14 cellular contexts compared by ENCODE assay signal in genomic region chr12:26422839-26423398, GRCh38.
DNase-seq lines count a peak whose midpoint lies in the region; ATAC-seq and TF ChIP-seq lines count a peak whose summit lies in the region.
"Had no signal": no experiment of that assay in that cellular context is flagged by ENCODE, and none has a peak within 500 bp of the region (broad histone marks: within the 10 kb centered on the region; RNA-seq: fewer than 3 reads in every experiment).

No MANE protein-coding gene starts in this region.

- H3K27ac Mint-ChIP-seq in activated CD4-positive, alpha-beta T cell treated with anti-CD3 and anti-CD28 coated beads, Interleukin-2, amount 10 ng/mL, durations not matched to agents 7 days and 5 days, result no peak overlapping the region

- no peak for TF ChIP-seq CTCF in left lung (IDR thresholded peaks at IDR 0.05)
- TF ChIP-seq CTCF in heart right ventricle (IDR thresholded peaks at IDR 0.05), result no peak

- CTCF ChIA-PET in activated CD4-positive, alpha-beta T cell treated with anti-CD3 and anti-CD28 coated beads, Interleukin-2, amount 10 ng/mL, durations not matched to agents 7 days and 5 days (lab: Charles Lee), result no interaction called here

- peak; percentile 15 for DNase-seq in DMS 273 (lab: John Stamatoyannopoulos, UW; ENCODE audit: unreplicated experiment)
- DNase-seq in activated CD4-positive, alpha-beta T cell treated with anti-CD3 and anti-CD28 coated beads, Interleukin-2, amount 10 ng/mL, durations not matched to agents 7 days and 5 days, result no peak
- no peak for DNase-seq in RKO (ENCODE audit: low spot score)
- DNase-seq in left lung, result no peak
- no peak for DNase-seq in heart right ventricle
- DNase-seq: activated CD8-positive, alpha-beta memory T cell treated with anti-CD3 and anti-CD28 coated beads, Interleukin-2, amount 50 U/mL, for 4 hours; esophagus squamous epithelium; NCI-H524 treated with DMSO at 0.1 percent for 48 hours; SHP77 treated with DMSO at 0.1 percent for 48 hours; stimulated activated CD4-positive, alpha-beta T cell treated with anti-CD3 and anti-CD28 coated beads, Interleukin-1b, Interleukin-23, amount 100 ng/mL, for 48 hours had no signal

- peak; percentile 58 for ATAC-seq in GM19351 (IDR thresholded peaks at IDR 0.05; ENCODE audit: unreplicated experiment)
- ATAC-seq in HG02623 (IDR thresholded peaks at IDR 0.05; ENCODE audit: unreplicated experiment), result peak; percentile 61
- ATAC-seq in HG03460 (IDR thresholded peaks at IDR 0.05; ENCODE audit: unreplicated experiment), result peak; percentile 60
- no peak for ATAC-seq in left lung
- ATAC-seq in heart right ventricle, result no peak

- peaks cover 2% of the 10 kb centered on the region for H3K9me3 Mint-ChIP-seq in activated CD4-positive, alpha-beta T cell treated with anti-CD3 and anti-CD28 coated beads, Interleukin-2, amount 10 ng/mL, durations not matched to agents 7 days and 5 days

- intact Hi-C loops in left lung (cut with DNase I) (no loop called here), heart right ventricle (cut with DNase I) (no loop called here)

- H3K4me1 Mint-ChIP-seq in activated CD4-positive, alpha-beta T cell treated with anti-CD3 and anti-CD28 coated beads, Interleukin-2, amount 10 ng/mL, durations not matched to agents 7 days and 5 days, result peaks cover 9% of the 10 kb centered on the region

- WGBS in heart right ventricle, 2 donors, result 79 to 89% methylated on average over 3 of the region's 3 CpGs

- H3K4me1 ChIP-seq in left lung (no peaks in the 10 kb centered on the region), heart right ventricle (peaks cover 0 to 13% (median 2%) of the 10 kb centered on the region in 9 donors)
- H3K4me1 ChIP-seq: esophagus squamous epithelium, parathyroid adenoma had no signal

- H3K27me3 ChIP-seq in left lung (no peaks in the 10 kb centered on the region), heart right ventricle (no peaks in the 10 kb centered on the region)
- H3K27me3 ChIP-seq: esophagus squamous epithelium had no signal

- H3K36me3 ChIP-seq in left lung (peaks cover 0 to 12% of the 10 kb centered on the region in 2 donors), heart right ventricle (peaks cover 0 to 21% (median 0%) of the 10 kb centered on the region in 9 donors)

- H3K27ac ChIP-seq in left lung, result no peak overlapping the region
- H3K27ac ChIP-seq in heart right ventricle, result no peak overlapping the region
- H3K27ac ChIP-seq: esophagus squamous epithelium, parathyroid adenoma had no signal

- POLR2A ChIA-PET in activated CD4-positive, alpha-beta T cell treated with anti-CD3 and anti-CD28 coated beads, Interleukin-2, amount 10 ng/mL, durations not matched to agents 7 days and 5 days (lab: Charles Lee), result interaction anchor here (0.6 kb wide), 1 partner anchor 789 kb away, joined by 3 read pairs; no protein-coding TSS in a partner anchor

- H3K4me3 Mint-ChIP-seq in activated CD4-positive, alpha-beta T cell treated with anti-CD3 and anti-CD28 coated beads, Interleukin-2, amount 10 ng/mL, durations not matched to agents 7 days and 5 days, result no peak overlapping the region

- H3K9me3 ChIP-seq in left lung, result peaks cover 0 to 3% of the 10 kb centered on the region in 2 donors
- peaks cover 0 to 3% (median 0%) of the 10 kb centered on the region in 11 donors for H3K9me3 ChIP-seq in heart right ventricle

- H3K4me3 ChIP-seq in left lung (no peak overlapping the region), heart right ventricle (no peak overlapping the region)
- H3K4me3 ChIP-seq: esophagus squamous epithelium had no signal

- peaks cover 15% of the 10 kb centered on the region for H3K36me3 Mint-ChIP-seq in activated CD4-positive, alpha-beta T cell treated with anti-CD3 and anti-CD28 coated beads, Interleukin-2, amount 10 ng/mL, durations not matched to agents 7 days and 5 days (ENCODE audit: low read depth)

- no peaks in the 10 kb centered on the region for H3K27me3 Mint-ChIP-seq in activated CD4-positive, alpha-beta T cell treated with anti-CD3 and anti-CD28 coated beads, Interleukin-2, amount 10 ng/mL, durations not matched to agents 7 days and 5 days

Comparison
In these comparisons a context has a peak if more than half of its experiments do, and no peak if none do; other contexts are left out.
1. ATAC-seq: peak in GM19351 (single experiment), HG02623 (single experiment) and HG03460 (single experiment); none in left lung (single experiment) and heart right ventricle (0 of 8).